Comparison of ENCODE assay signal across 13 cellular contexts in the genomic region with DNA sequence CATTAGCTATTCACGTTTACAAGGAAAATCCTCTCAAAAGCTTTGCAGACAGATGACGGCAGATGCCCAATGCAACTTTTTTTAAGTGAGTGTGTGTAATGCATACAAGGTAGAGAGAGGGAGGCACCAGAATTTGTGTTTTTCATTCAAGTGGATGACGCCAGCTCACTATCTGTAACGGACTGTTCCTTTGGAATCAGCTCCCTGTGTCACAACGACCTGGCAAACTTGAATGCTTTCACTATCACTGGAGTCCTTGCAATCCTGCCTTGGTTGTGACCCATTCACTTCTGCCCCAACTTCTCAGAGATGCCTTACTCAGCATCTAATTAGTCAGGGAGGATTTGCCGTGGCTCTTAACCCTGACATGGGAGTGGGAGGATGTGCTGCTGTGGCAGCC.
DNase-seq lines count a peak whose midpoint lies in the region; ATAC-seq, FAIRE-seq and TF ChIP-seq lines count a peak whose summit lies in the region.
"Had no signal": no experiment of that assay in that cellular context is flagged by ENCODE, and none has a peak within 500 bp of the region (broad histone marks: within the 10 kb centered on the region; RNA-seq: fewer than 3 reads in every experiment).

No MANE protein-coding gene starts in this region.

- H3K4me1 ChIP-seq in adrenal gland (replicated peaks in 1 of 2) (no peaks in the 10 kb centered on the region), hepatocyte (ENCODE audit: insufficient read depth) (peaks cover 10% of the 10 kb centered on the region), skeletal muscle tissue (ENCODE audit: control insufficient read depth in 3 of 3, insufficient read depth in 3 of 3, low read length in 3 of 3) (peaks cover 0 to 5% (median 3%) of the 10 kb centered on the region in 3 donors)

- H3K9ac ChIP-seq in skeletal muscle tissue (ENCODE audit: low read depth in 1 of 3, low read length in 3 of 3): peak overlapping the region; percentile 47 to 56 (median 55)

- no peak overlapping the region for H2AFZ ChIP-seq in hepatocyte

- H3K27ac ChIP-seq in adrenal gland (peak overlapping the region in 1 of 5 donors; percentile 30), hepatocyte (peak overlapping the region; percentile 31), skeletal muscle tissue (ENCODE audit: low read depth, low read length) (peak overlapping the region; percentile 23)

- no peak for DNase-seq in HFFc6
- DNase-seq in adrenal gland: peak; percentile 49 to 78 (median 73)
- peak; percentile 10 for DNase-seq in hepatocyte (ENCODE audit: low spot score)
- DNase-seq in islet precursor cell: no peak
- no peak for DNase-seq in D721Med (ENCODE audit: insufficient read length, low spot score)
- DNase-seq: CD8-positive, alpha-beta memory T cell; effector memory CD4-positive, alpha-beta T cell; NCI-H2081 treated with DMSO at 0.1 percent for 48 hours had no signal

- TF ChIP-seq CTCF in HFFc6 (IDR thresholded peaks at IDR 0.05) (no peak), adrenal gland (IDR thresholded peaks at IDR 0.05) (no peak), hepatocyte (IDR thresholded peaks at IDR 0.05; ENCODE audit: poor library complexity) (no peak), D721Med (IDR thresholded peaks at IDR 0.05; ENCODE audit: insufficient read depth, missing control alignments) (no peak)

- H3K36me3 ChIP-seq in adrenal gland (replicated peaks in 1 of 2) (no peaks in the 10 kb centered on the region), hepatocyte (replicated peaks; ENCODE audit: insufficient read depth, low read depth) (no peaks in the 10 kb centered on the region), skeletal muscle tissue (ENCODE audit: control insufficient read depth in 3 of 3, insufficient read depth in 3 of 3, low read length in 3 of 3) (no peaks in the 10 kb centered on the region)

- TF ChIP-seq POLR2A in adrenal gland (IDR thresholded peaks at IDR 0.05): peak in 1 of 2 donors; percentile 44

- H3K27me3 Mint-ChIP-seq in HFFc6 (ENCODE audit: insufficient read depth): no peaks in the 10 kb centered on the region; the same call in 1 of the 2 replicates

- no peak for FAIRE-seq in D721Med (lab: Jason Lieb, UNC)
- FAIRE-seq: islet of Langerhans had no signal

- H3K9me3 Mint-ChIP-seq in HFFc6: no peaks in the 10 kb centered on the region

- peak overlapping the region; percentile 6 for H3K4me2 ChIP-seq in hepatocyte

- WGBS in adrenal gland, 4 donors: 25 to 43% (median 41%) methylated on average over 6 of the region's 6 CpGs
- 57% methylated on average over 6 of the region's 6 CpGs for WGBS in hepatocyte (ENCODE audit: low lambda C conversion rate, missing lambda C conversion rate)

- H3K4me3 ChIP-seq in adrenal gland: no peak overlapping the region
- no peak overlapping the region for H3K4me3 ChIP-seq in hepatocyte
- peak overlapping the region; percentile 42 to 65 (median 57) for H3K4me3 ChIP-seq in skeletal muscle tissue (ENCODE audit: low read length in 3 of 3)

- H3K4me1 Mint-ChIP-seq in HFFc6 (ENCODE audit: low read depth): peaks cover 86% of the 10 kb centered on the region
- H3K4me1 Mint-ChIP-seq: activated naive CD4-positive, alpha-beta T cell treated with anti-CD3 and anti-CD28 coated beads, Interleukin-2, amount 50 U/mL, for 24 hours; CD8-positive, alpha-beta memory T cell had no signal

- ATAC-seq in esophagus mucosa (no peak), HG03378 (IDR thresholded peaks at IDR 0.05; ENCODE audit: unreplicated experiment) (no peak)

- H4K20me1 ChIP-seq in hepatocyte (ENCODE audit: insufficient read depth, poor library complexity, severe bottlenecking): no peaks in the 10 kb centered on the region

- peak overlapping the region; percentile 70; the same call in 1 of the 2 replicates for H3K27ac Mint-ChIP-seq in HFFc6
- H3K27ac Mint-ChIP-seq: activated naive CD4-positive, alpha-beta T cell treated with anti-CD3 and anti-CD28 coated beads, Interleukin-2, amount 50 U/mL, for 24 hours; CD8-positive, alpha-beta memory T cell had no signal

- H3K36me3 Mint-ChIP-seq in HFFc6 (ENCODE audit: low read depth): peaks cover 2% of the 10 kb centered on the region; the same call in 1 of the 2 replicates
- H3K36me3 Mint-ChIP-seq: activated naive CD4-positive, alpha-beta T cell treated with anti-CD3 and anti-CD28 coated beads, Interleukin-2, amount 50 U/mL, for 24 hours; CD8-positive, alpha-beta memory T cell had no signal

- no peaks in the 10 kb centered on the region for H3K9me3 ChIP-seq in adrenal gland (replicated peaks in 1 of 3)
- H3K9me3 ChIP-seq in hepatocyte (ENCODE audit: low read depth): no peaks in the 10 kb centered on the region
- H3K9me3 ChIP-seq in skeletal muscle tissue (ENCODE audit: control insufficient read depth in 3 of 3, low read length in 3 of 3): no peaks in the 10 kb centered on the region

- H3K4me3 Mint-ChIP-seq in HFFc6: peak overlapping the region; percentile 75; the same call in 1 of the 2 replicates
- H3K4me3 Mint-ChIP-seq: activated naive CD4-positive, alpha-beta T cell treated with anti-CD3 and anti-CD28 coated beads, Interleukin-2, amount 50 U/mL, for 24 hours; CD8-positive, alpha-beta memory T cell had no signal

- peaks cover 15% of the 10 kb centered on the region for H3K79me2 ChIP-seq in hepatocyte

- H3K27me3 ChIP-seq in adrenal gland (no peaks in the 10 kb centered on the region), hepatocyte (peaks cover 8% of the 10 kb centered on the region), skeletal muscle tissue (ENCODE audit: control insufficient read depth in 3 of 3, insufficient read depth in 3 of 3, low read length in 3 of 3) (peaks cover 0 to 2% (median 0%) of the 10 kb centered on the region in 3 donors)

- no peaks in the 10 kb centered on the region for H3K9me2 ChIP-seq in hepatocyte (replicated peaks; ENCODE audit: insufficient read depth)

- intact Hi-C loops in adrenal gland (cut with DNase I): no loop called here

Comparison
In these comparisons a context has a peak if more than half of its experiments do, and no peak if none do; other contexts are left out.
1. DNase-seq: peak in adrenal gland (7 of 7) and hepatocyte (single experiment); none in HFFc6 (single experiment), islet precursor cell (single experiment) and D721Med (single experiment).
2. H3K4me3 ChIP-seq: peak in skeletal muscle tissue (3 of 3); none in adrenal gland (0 of 4) and hepatocyte (single experiment).